Comparison of ENCODE assay signal across 8 cellular contexts in genomic region chr11:72080326-72081183, GRCh38.
A peak's percentile ranks its signal among the peaks of the same experiment; 100 is the strongest.
DNase-seq lines count a peak whose midpoint lies in the region; ATAC-seq lines count a peak whose summit lies in the region.

TSS of gene LRRC51 (plus strand) at chr11:72080850. CDS start at chr11:72089084, 8,234 bp downstream.
TSS of gene NUMA1 (minus strand) at chr11:72080542. CDS start at chr11:72035943, 44,599 bp downstream.

- DNase-seq in NCI-H1048 (lab: John Stamatoyannopoulos, UW): peak; percentile 99
- peak; percentile 100 for DNase-seq in SK-N-MC (ENCODE audit: low read depth, low spot score)
- DNase-seq in activated naive CD4-positive, alpha-beta T cell treated with anti-CD3 and anti-CD28 coated beads, Interleukin-2, amount 50 U/mL, for 16 hours: peak; percentile 98
- peak; percentile 100 for DNase-seq in globus pallidus (ENCODE audit: low spot score)
- peak; percentile 100 for DNase-seq in non-pigmented ciliary epithelial cell (ENCODE audit: low read depth)
- DNase-seq in superior temporal gyrus (ENCODE audit: extremely low spot score): peak; percentile 100

- H3K36me3 ChIP-seq in SK-N-MC (ENCODE audit: insufficient read depth, low read length): peaks cover 10% of the 10 kb centered on the region

- H3K9me3 ChIP-seq in SK-N-MC (ENCODE audit: low read depth, low read length): no peaks in the 10 kb centered on the region

- peak within 1 kb of the TSS; percentile 85 for H3K27ac ChIP-seq in SK-N-MC

- H3K9ac ChIP-seq in SK-N-MC (ENCODE audit: insufficient read length): peak within 1 kb of the TSS; percentile 79

- H3K4me3 ChIP-seq in GM08714 (ENCODE audit: low read length) (peak within 1 kb of the TSS; percentile 97), SK-N-MC (peak within 1 kb of the TSS; percentile 91)

- ATAC-seq in HG02588 (IDR thresholded peaks at IDR 0.05; ENCODE audit: unreplicated experiment): peak; percentile 92

Comparison
In these comparisons a context has a peak if more than half of its experiments do, and no peak if none do; other contexts are left out.
1. Peak in every context shown above with its lines: DNase-seq, ATAC-seq, H3K4me3 ChIP-seq and H3K27ac ChIP-seq.